ENCODE assay signal across 8 cellular contexts in genomic region chr13:24270639-24271131, GRCh38. TPM values are rescaled to one million over a fixed set of nuclear protein-coding genes. Genes with fewer than 3 reads are reported as not detected.
A peak's percentile ranks its signal among the peaks of the same experiment; 100 is the strongest.
DNase-seq lines count a peak whose midpoint lies in the region; ATAC-seq and TF ChIP-seq lines count a peak whose summit lies in the region.

No MANE protein-coding gene starts in this region.

- H3K27ac Mint-ChIP-seq in activated CD4-positive, alpha-beta T cell treated with anti-CD3 and anti-CD28 coated beads for 36 hours = peak overlapping the region; percentile 97

- H3K4me3 ChIP-seq in HL-60 (replicated peaks; ENCODE audit: insufficient read depth, low read length) = peak overlapping the region; percentile 45

- H3K4me1 Mint-ChIP-seq in activated CD4-positive, alpha-beta T cell treated with anti-CD3 and anti-CD28 coated beads for 36 hours = peaks cover 85% of the 10 kb centered on the region

- no peaks in the 10 kb centered on the region for H3K9me3 Mint-ChIP-seq in activated CD4-positive, alpha-beta T cell treated with anti-CD3 and anti-CD28 coated beads for 36 hours (ENCODE audit: low read depth)

- TF ChIP-seq CTCF in GM20000 (IDR thresholded peaks at IDR 0.05; ENCODE audit: extremely low read depth, missing control alignments) (no peak), HL-60 (IDR thresholded peaks at IDR 0.05; ENCODE audit: insufficient read depth, low read length) (no peak)

- no peaks in the 10 kb centered on the region for H3K27me3 Mint-ChIP-seq in activated CD4-positive, alpha-beta T cell treated with anti-CD3 and anti-CD28 coated beads for 36 hours

- intact Hi-C loops in activated CD4-positive, alpha-beta T cell treated with anti-CD3 and anti-CD28 coated beads for 36 hours (cut with DNase I, micrococcal nuclease) = loop anchor here (1.0 to 10.0 kb wide), 8 partner anchors 19 to 1017 kb away; partner anchors contain the start of gene MTMR6 (in 2 of the 2)

- ATAC-seq in activated CD4-positive, alpha-beta T cell treated with anti-CD3 and anti-CD28 coated beads for 36 hours = peak; percentile 37

- CTCF ChIA-PET in activated CD4-positive, alpha-beta T cell treated with anti-CD3 and anti-CD28 coated beads for 36 hours (lab: Charles Lee) = interaction anchor here (1.1 to 2.2 kb wide), 5 partner anchors 9 to 42 kb away, joined by 3 to 12 read pairs (median 9); no protein-coding TSS in a partner anchor

- H3K4me3 Mint-ChIP-seq in activated CD4-positive, alpha-beta T cell treated with anti-CD3 and anti-CD28 coated beads for 36 hours = peak overlapping the region; percentile 87

- peaks cover 39% of the 10 kb centered on the region for H3K36me3 Mint-ChIP-seq in activated CD4-positive, alpha-beta T cell treated with anti-CD3 and anti-CD28 coated beads for 36 hours (ENCODE audit: low read depth)

- DNase-seq in COLO829 (ENCODE audit: low spot score) (peak; percentile 16), GM20000 (ENCODE audit: low spot score) (peak; percentile 60), HL-60 (ENCODE audit: low read depth in 1 of 2, low spot score in 1 of 2) (peak in 1 of 2 experiments; percentile 53), midbrain (lab: John Stamatoyannopoulos, UW) (peak; percentile 88), substantia nigra (lab: John Stamatoyannopoulos, UW) (peak in 47 of 49 donors; percentile 22 to 88 (median 69)), NCI-H345 (lab: John Stamatoyannopoulos, UW) (no peak)
- peak; percentile 80 for DNase-seq in activated CD4-positive, alpha-beta T cell treated with anti-CD3 and anti-CD28 coated beads for 36 hours
- peak; percentile 56 for DNase-seq in effector CD4-positive, alpha-beta T cell

- POLR2A ChIA-PET in activated CD4-positive, alpha-beta T cell treated with anti-CD3 and anti-CD28 coated beads for 36 hours (lab: Charles Lee) = interaction anchor here (1.2 to 3.3 kb wide), 5 partner anchors 9 to 19 kb away, joined by 4 to 18 read pairs (median 5); no protein-coding TSS in a partner anchor

- no peak overlapping the region for H3K27ac ChIP-seq in HL-60 (replicated peaks)
- H3K27ac ChIP-seq in substantia nigra (ENCODE audit: low read depth, low read length, poor library complexity, severe bottlenecking) = peak overlapping the region; percentile 92

- H3K27me3 ChIP-seq in HL-60 (ENCODE audit: insufficient read depth, poor library complexity, severe bottlenecking) = no peaks in the 10 kb centered on the region

RNA-seq across cellular contexts. Expression of gene C1QTNF9, which starts 38.7 kb away (rescaled TPM):
- not detected for total RNA-seq in activated CD4-positive, alpha-beta T cell treated with anti-CD3 and anti-CD28 coated beads for 36 hours
